2 cellular contexts compared by ENCODE assay signal in the genomic region with DNA sequence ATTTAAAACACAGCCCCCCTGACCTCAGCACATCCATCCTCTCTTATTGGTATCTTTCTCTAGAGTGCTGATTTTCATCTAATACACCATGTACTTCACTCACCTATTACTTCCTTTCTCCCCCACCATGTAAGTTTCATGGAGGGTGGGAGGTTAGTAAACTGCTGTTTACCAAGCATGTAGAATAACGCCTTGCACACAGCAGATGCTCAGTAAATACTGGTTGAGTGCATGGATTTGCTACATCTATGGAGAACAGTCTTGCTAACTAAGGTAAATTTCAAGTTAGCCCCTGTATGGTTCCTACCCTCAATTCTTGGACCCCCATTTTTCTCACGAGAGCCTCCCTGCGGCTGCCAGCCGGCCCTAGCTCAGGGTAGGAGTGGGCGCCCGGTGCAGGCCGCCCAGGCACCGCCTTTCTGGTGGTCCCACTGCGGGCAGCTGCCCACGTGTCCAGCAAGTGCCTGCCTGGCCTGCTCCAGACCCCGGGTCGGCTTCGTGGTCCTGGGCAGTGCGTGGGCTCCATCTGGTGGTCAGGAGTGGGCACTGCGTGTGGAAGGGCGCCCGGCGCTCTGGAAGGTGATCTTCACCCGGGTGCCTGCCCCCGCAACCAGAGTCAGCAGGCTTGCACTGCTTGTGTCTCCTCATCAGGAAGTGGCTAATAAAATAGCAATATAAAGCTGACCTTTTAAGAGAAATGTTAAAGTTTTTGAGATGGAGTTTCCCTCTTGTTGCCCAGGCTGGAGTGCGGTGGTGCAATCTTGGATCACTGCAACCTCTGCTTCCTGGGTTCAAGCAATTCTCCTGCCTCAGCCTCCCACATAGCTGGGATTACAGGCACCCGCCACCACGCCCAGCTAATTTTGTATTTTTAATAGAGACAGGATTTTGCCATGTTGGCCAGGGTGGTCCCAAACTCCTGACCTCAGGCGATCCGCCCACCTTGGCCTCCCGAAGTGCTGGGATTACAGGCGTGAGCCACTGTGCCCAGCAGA.
TF ChIP-seq lines count a peak whose summit lies in the region.

No MANE protein-coding gene starts in this region.

TF ChIP-seq in HEK293, 187 proteins besides CTCF, POLR2A, EP300 and RAD21 (continued from another document):
- TF ChIP-seq, protein P1, sequence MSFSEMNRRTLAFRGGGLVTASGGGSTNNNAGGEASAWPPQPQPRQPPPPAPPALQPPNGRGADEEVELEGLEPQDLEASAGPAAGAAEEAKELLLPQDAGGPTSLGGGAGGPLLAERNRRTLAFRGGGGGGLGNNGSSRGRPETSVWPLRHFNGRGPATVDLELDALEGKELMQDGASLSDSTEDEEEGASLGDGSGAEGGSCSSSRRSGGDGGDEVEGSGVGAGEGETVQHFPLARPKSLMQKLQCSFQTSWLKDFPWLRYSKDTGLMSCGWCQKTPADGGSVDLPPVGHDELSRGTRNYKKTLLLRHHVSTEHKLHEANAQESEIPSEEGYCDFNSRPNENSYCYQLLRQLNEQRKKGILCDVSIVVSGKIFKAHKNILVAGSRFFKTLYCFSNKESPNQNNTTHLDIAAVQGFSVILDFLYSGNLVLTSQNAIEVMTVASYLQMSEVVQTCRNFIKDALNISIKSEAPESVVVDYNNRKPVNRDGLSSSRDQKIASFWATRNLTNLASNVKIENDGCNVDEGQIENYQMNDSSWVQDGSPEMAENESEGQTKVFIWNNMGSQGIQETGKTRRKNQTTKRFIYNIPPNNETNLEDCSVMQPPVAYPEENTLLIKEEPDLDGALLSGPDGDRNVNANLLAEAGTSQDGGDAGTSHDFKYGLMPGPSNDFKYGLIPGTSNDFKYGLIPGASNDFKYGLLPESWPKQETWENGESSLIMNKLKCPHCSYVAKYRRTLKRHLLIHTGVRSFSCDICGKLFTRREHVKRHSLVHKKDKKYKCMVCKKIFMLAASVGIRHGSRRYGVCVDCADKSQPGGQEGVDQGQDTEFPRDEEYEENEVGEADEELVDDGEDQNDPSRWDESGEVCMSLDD (tag by site-specific recombination; IDR thresholded peaks at IDR 0.05), result no peak
- no peak for TF ChIP-seq HOXC10 (CRISPR knock-in tag; IDR thresholded peaks at IDR 0.05)
- no peak for TF ChIP-seq ZNF341 (tag by site-specific recombination; IDR thresholded peaks at IDR 0.05; ENCODE audit: low read depth)

TF ChIP-seq in K562, 482 proteins besides CTCF, POLR2A, EP300 and RAD21 (continued from another document):
- TF ChIP-seq, protein P2, sequence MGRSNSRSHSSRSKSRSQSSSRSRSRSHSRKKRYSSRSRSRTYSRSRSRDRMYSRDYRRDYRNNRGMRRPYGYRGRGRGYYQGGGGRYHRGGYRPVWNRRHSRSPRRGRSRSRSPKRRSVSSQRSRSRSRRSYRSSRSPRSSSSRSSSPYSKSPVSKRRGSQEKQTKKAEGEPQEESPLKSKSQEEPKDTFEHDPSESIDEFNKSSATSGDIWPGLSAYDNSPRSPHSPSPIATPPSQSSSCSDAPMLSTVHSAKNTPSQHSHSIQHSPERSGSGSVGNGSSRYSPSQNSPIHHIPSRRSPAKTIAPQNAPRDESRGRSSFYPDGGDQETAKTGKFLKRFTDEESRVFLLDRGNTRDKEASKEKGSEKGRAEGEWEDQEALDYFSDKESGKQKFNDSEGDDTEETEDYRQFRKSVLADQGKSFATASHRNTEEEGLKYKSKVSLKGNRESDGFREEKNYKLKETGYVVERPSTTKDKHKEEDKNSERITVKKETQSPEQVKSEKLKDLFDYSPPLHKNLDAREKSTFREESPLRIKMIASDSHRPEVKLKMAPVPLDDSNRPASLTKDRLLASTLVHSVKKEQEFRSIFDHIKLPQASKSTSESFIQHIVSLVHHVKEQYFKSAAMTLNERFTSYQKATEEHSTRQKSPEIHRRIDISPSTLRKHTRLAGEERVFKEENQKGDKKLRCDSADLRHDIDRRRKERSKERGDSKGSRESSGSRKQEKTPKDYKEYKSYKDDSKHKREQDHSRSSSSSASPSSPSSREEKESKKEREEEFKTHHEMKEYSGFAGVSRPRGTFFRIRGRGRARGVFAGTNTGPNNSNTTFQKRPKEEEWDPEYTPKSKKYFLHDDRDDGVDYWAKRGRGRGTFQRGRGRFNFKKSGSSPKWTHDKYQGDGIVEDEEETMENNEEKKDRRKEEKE (IDR thresholded peaks at IDR 0.05; ENCODE audit: borderline replicate concordance in 1 of 2, control insufficient read depth in 1 of 2, low read depth in 2 of 2, low read length in 1 of 2), result no peak
- TF ChIP-seq L3MBTL2 (IDR thresholded peaks at IDR 0.05) (peak; percentile 85), ZFX (CRISPR knock-in tag; IDR thresholded peaks at IDR 0.05) (peak; percentile 27; the same call in 1 of the 2 replicates), JUN (IDR thresholded peaks at IDR 0.05; ENCODE audit: borderline replicate concordance, low read depth, low read length) (peak; percentile 20; the same call in 1 of the 2 replicates), JUN (CRISPR knock-in tag; IDR thresholded peaks at IDR 0.05; ENCODE audit: borderline replicate concordance) (no peak), CC2D1A (IDR thresholded peaks at IDR 0.05) (0 out of 2 replicates have a peak, but pooled peaks have one; percentile 49), SMC3 (conservative IDR thresholded peaks at IDR 0.05; ENCODE audit: insufficient read depth, low read depth, low read length) (peak; percentile 97), ZNF778 (CRISPR knock-in tag; IDR thresholded peaks at IDR 0.05) (no peak), ZNF347 (CRISPR knock-in tag; IDR thresholded peaks at IDR 0.05; ENCODE audit: low read depth) (no peak), KAT8 (IDR thresholded peaks at IDR 0.05; ENCODE audit: low read depth) (no peak), JUND (IDR thresholded peaks at IDR 0.05; ENCODE audit: borderline replicate concordance, low read depth, low read length) (peak; percentile 67), JUND (tag; IDR thresholded peaks at IDR 0.05; ENCODE audit: borderline replicate concordance, low read depth, low read length) (no peak; the same call in 2 of the 3 replicates), STAG1 (CRISPR knock-in tag; IDR thresholded peaks at IDR 0.05; ENCODE audit: borderline replicate concordance) (peak; percentile 98), EP400 (IDR thresholded peaks at IDR 0.05) (peak; percentile 72; the same call in 1 of the 2 replicates), ZNF695 (CRISPR knock-in tag; IDR thresholded peaks at IDR 0.05) (0 out of 2 replicates have a peak, but pooled peaks have one; percentile 38), NFXL1 (CRISPR knock-in tag; IDR thresholded peaks at IDR 0.05) (no peak), NFRKB (IDR thresholded peaks at IDR 0.05; ENCODE audit: low read depth) (no peak), NFATC3 (IDR thresholded peaks at IDR 0.05) (no peak)
- TF ChIP-seq, protein P3, sequence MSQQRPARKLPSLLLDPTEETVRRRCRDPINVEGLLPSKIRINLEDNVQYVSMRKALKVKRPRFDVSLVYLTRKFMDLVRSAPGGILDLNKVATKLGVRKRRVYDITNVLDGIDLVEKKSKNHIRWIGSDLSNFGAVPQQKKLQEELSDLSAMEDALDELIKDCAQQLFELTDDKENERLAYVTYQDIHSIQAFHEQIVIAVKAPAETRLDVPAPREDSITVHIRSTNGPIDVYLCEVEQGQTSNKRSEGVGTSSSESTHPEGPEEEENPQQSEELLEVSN (IDR thresholded peaks at IDR 0.05; ENCODE audit: borderline replicate concordance in 1 of 2, extremely low read depth in 1 of 2, insufficient read depth in 1 of 2, insufficient read length in 1 of 2, low read depth in 1 of 2, low read length in 1 of 2, poor library complexity in 1 of 2, severe bottlenecking in 1 of 2), result peak; percentile 67 to 82
- TF ChIP-seq, protein P4, sequence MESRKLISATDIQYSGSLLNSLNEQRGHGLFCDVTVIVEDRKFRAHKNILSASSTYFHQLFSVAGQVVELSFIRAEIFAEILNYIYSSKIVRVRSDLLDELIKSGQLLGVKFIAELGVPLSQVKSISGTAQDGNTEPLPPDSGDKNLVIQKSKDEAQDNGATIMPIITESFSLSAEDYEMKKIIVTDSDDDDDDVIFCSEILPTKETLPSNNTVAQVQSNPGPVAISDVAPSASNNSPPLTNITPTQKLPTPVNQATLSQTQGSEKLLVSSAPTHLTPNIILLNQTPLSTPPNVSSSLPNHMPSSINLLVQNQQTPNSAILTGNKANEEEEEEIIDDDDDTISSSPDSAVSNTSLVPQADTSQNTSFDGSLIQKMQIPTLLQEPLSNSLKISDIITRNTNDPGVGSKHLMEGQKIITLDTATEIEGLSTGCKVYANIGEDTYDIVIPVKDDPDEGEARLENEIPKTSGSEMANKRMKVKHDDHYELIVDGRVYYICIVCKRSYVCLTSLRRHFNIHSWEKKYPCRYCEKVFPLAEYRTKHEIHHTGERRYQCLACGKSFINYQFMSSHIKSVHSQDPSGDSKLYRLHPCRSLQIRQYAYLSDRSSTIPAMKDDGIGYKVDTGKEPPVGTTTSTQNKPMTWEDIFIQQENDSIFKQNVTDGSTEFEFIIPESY (CRISPR knock-in tag; IDR thresholded peaks at IDR 0.05), result peak; percentile 51
- TF ChIP-seq, protein P5, sequence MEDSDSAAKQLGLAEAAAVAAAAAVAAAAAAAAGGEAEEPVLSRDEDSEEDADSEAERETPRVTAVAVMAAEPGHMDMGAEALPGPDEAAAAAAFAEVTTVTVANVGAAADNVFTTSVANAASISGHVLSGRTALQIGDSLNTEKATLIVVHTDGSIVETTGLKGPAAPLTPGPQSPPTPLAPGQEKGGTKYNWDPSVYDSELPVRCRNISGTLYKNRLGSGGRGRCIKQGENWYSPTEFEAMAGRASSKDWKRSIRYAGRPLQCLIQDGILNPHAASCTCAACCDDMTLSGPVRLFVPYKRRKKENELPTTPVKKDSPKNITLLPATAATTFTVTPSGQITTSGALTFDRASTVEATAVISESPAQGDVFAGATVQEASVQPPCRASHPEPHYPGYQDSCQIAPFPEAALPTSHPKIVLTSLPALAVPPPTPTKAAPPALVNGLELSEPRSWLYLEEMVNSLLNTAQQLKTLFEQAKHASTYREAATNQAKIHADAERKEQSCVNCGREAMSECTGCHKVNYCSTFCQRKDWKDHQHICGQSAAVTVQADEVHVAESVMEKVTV (CRISPR knock-in tag; IDR thresholded peaks at IDR 0.05), result peak; percentile 65
- TF ChIP-seq, protein P6, sequence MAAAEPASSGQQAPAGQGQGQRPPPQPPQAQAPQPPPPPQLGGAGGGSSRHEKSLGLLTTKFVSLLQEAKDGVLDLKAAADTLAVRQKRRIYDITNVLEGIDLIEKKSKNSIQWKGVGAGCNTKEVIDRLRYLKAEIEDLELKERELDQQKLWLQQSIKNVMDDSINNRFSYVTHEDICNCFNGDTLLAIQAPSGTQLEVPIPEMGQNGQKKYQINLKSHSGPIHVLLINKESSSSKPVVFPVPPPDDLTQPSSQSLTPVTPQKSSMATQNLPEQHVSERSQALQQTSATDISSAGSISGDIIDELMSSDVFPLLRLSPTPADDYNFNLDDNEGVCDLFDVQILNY (CRISPR knock-in tag; IDR thresholded peaks at IDR 0.05), result no peak
